In genomic region chr17:74372426-74372825, GRCh38 we compare ENCODE assay signal across 34 cellular contexts. TPM values are rescaled to one million over a fixed set of nuclear protein-coding genes. Genes with fewer than 3 reads are reported as not detected.
"Had no signal": no experiment of that assay in that cellular context is flagged by ENCODE, and none has a peak within 500 bp of the region (broad histone marks: within the 10 kb centered on the region; RNA-seq: fewer than 3 reads in every experiment).

No MANE protein-coding gene starts in this region.

- DNase-seq: activated CD4-positive, alpha-beta memory T cell treated with anti-CD3 and anti-CD28 coated beads, Interleukin-2, amount 10 ng/mL, durations not matched to agents 7 days and 5 days; activated CD4-positive, alpha-beta T cell treated with anti-CD3 and anti-CD28 coated beads for 1 hour; activated CD4-positive, alpha-beta T cell treated with anti-CD3 and anti-CD28 coated beads for 48 hours; activated CD4-positive, CD25-positive, alpha-beta regulatory T cell; activated CD8-positive, alpha-beta memory T cell treated with anti-CD3 and anti-CD28 coated beads for 24 hours; activated CD8-positive, alpha-beta memory T cell treated with anti-CD3 and anti-CD28 coated beads, Interleukin-2, amount 10 ng/mL, durations not matched to agents 7 days and 5 days; activated CD8-positive, alpha-beta memory T cell treated with anti-CD3 and anti-CD28 coated beads, Interleukin-2, amount 50 U/mL, for 48 hours; activated effector memory CD4-positive, alpha-beta T cell treated with Interleukin-2 at 50 U/mL for 16 hours; activated naive CD4-positive, alpha-beta T cell treated with anti-CD3 and anti-CD28 coated beads, Interleukin-2, amount 10 ng/mL, durations not matched to agents 7 days and 5 days; activated naive CD8-positive, alpha-beta T cell treated with anti-CD3 and anti-CD28 coated beads, Interleukin-2, amount 50 U/mL, for 24 hours; activated T-cell treated with anti-CD3 and anti-CD28 coated beads, Interleukin-2, amount 50 U/mL, for 48 hours; aorta; brain microvascular endothelial cell; Karpas-422; KBM-7; NCI-H1048; NCI-H1105 treated with DMSO at 0.1 percent for 48 hours; NCI-H1436; NCI-H1694; NCI-H1930; NCI-H2081 treated with DMSO at 0.1 percent for 48 hours; NCI-H226; NCI-H446 treated with DMSO at 0.1 percent for 48 hours; NCI-H524; PC-9; Right ventricle myocardium superior; SW 1271; T-helper 1 cell; T-helper 2 cell; T1000; WERI-Rb-1 had no signal

- H3K9me3 Mint-ChIP-seq: activated CD4-positive, alpha-beta memory T cell treated with anti-CD3 and anti-CD28 coated beads, Interleukin-2, amount 10 ng/mL, durations not matched to agents 7 days and 5 days; activated naive CD4-positive, alpha-beta T cell treated with anti-CD3 and anti-CD28 coated beads, Interleukin-2, amount 10 ng/mL, durations not matched to agents 7 days and 5 days; activated naive CD8-positive, alpha-beta T cell treated with anti-CD3 and anti-CD28 coated beads, Interleukin-2, amount 50 U/mL, for 24 hours had no signal

- ATAC-seq: activated CD8-positive, alpha-beta memory T cell treated with anti-CD3 and anti-CD28 coated beads, Interleukin-2, amount 10 ng/mL, durations not matched to agents 7 days and 5 days; activated naive CD8-positive, alpha-beta T cell treated with anti-CD3 and anti-CD28 coated beads, Interleukin-2, amount 50 U/mL, for 24 hours had no signal

- H3K27ac Mint-ChIP-seq: activated CD4-positive, alpha-beta memory T cell treated with anti-CD3 and anti-CD28 coated beads, Interleukin-2, amount 10 ng/mL, durations not matched to agents 7 days and 5 days; activated CD8-positive, alpha-beta memory T cell treated with anti-CD3 and anti-CD28 coated beads, Interleukin-2, amount 10 ng/mL, durations not matched to agents 7 days and 5 days; activated naive CD4-positive, alpha-beta T cell treated with anti-CD3 and anti-CD28 coated beads, Interleukin-2, amount 10 ng/mL, durations not matched to agents 7 days and 5 days; activated naive CD8-positive, alpha-beta T cell; activated naive CD8-positive, alpha-beta T cell treated with anti-CD3 and anti-CD28 coated beads, Interleukin-2, amount 50 U/mL, for 24 hours had no signal

- H3K36me3 Mint-ChIP-seq: activated CD8-positive, alpha-beta memory T cell treated with anti-CD3 and anti-CD28 coated beads, Interleukin-2, amount 10 ng/mL, durations not matched to agents 7 days and 5 days; activated naive CD4-positive, alpha-beta T cell treated with anti-CD3 and anti-CD28 coated beads, Interleukin-2, amount 10 ng/mL, durations not matched to agents 7 days and 5 days; activated naive CD8-positive, alpha-beta T cell had no signal

- H3K4me3 Mint-ChIP-seq: activated CD4-positive, alpha-beta memory T cell treated with anti-CD3 and anti-CD28 coated beads, Interleukin-2, amount 10 ng/mL, durations not matched to agents 7 days and 5 days; activated CD8-positive, alpha-beta memory T cell treated with anti-CD3 and anti-CD28 coated beads, Interleukin-2, amount 10 ng/mL, durations not matched to agents 7 days and 5 days; activated naive CD4-positive, alpha-beta T cell treated with anti-CD3 and anti-CD28 coated beads, Interleukin-2, amount 10 ng/mL, durations not matched to agents 7 days and 5 days; activated naive CD8-positive, alpha-beta T cell; activated naive CD8-positive, alpha-beta T cell treated with anti-CD3 and anti-CD28 coated beads, Interleukin-2, amount 50 U/mL, for 24 hours had no signal

RNA-seq across cellular contexts. Expression of gene GPR142, which starts 5.1 kb away (rescaled TPM):
- total RNA-seq: activated CD8-positive, alpha-beta memory T cell treated with anti-CD3 and anti-CD28 coated beads, Interleukin-2, amount 10 ng/mL, durations not matched to agents 7 days and 5 days; MCF 10A; OCI-LY7; PC-9; Right ventricle myocardium superior had no signal

RNA-seq across cellular contexts. Expression of gene BTBD17, which starts 10.8 kb away (rescaled TPM):
- total RNA-seq: activated CD8-positive, alpha-beta memory T cell treated with anti-CD3 and anti-CD28 coated beads, Interleukin-2, amount 10 ng/mL, durations not matched to agents 7 days and 5 days; aorta; MCF 10A; OCI-LY7; PC-9; Right ventricle myocardium superior had no signal

RNA-seq across cellular contexts. Expression of gene KIF19, which starts 46.4 kb away (rescaled TPM):
- total RNA-seq: MCF 10A, OCI-LY7, PC-9 had no signal

RNA-seq across cellular contexts. Expression of gene GPRC5C, which starts 59.5 kb away (rescaled TPM):
- total RNA-seq: activated CD8-positive, alpha-beta memory T cell treated with anti-CD3 and anti-CD28 coated beads, Interleukin-2, amount 10 ng/mL, durations not matched to agents 7 days and 5 days had no signal
